1 cellular context compared by ENCODE assay signal in the genomic region with DNA sequence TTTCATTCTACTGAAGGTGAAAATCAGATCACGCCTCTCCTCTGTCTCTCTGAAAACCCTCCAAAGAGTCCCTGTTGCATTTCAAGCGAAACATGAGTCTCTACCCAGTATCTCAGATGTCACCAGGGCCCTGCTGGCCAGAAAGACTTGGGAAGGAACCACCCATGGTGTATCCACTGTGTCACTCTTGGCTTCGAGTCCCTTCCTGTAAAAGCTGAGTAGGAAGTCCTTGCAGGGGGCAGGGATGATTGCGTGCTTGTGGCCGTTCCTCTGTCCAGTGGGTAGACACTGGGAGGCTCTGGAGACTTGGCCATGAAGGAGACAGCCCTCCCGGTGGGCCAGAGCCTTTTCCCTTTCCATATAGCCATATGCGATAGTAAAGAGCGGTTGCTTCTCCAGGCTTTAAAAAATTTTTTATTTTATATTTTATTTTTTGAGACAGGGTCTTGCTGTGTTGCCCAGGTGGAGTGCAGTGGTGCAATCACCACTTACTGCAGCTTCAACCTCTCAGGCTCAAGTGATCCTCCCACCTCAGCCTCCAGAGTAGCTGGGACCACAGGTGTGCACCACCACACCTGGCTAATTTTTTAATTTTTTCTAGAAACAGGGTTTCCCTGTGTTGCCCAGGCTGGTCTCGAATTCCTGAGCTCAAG.
TF ChIP-seq lines count a peak whose summit lies in the region.

No MANE protein-coding gene starts in this region.

TF ChIP-seq in H1, 55 proteins besides CTCF, POLR2A, EP300 and RAD21:
- TF ChIP-seq GABPA (IDR thresholded peaks at IDR 0.05; ENCODE audit: borderline replicate concordance, insufficient read depth, low read length) (no peak), KDM1A (IDR thresholded peaks at IDR 0.05; ENCODE audit: borderline replicate concordance, low read length) (no peak), POU5F1 (IDR thresholded peaks at IDR 0.05; ENCODE audit: low read depth, low read length) (no peak), MAFK (IDR thresholded peaks at IDR 0.05; ENCODE audit: low read depth, low read length) (no peak), POLR2AphosphoS5 (IDR thresholded peaks at IDR 0.05; ENCODE audit: low read depth, low read length) (no peak), BRCA1 (IDR thresholded peaks at IDR 0.05; ENCODE audit: low read depth, low read length) (no peak), CHD1 (IDR thresholded peaks at IDR 0.05; ENCODE audit: low read depth, low read length) (no peak), BCL11A (IDR thresholded peaks at IDR 0.05; ENCODE audit: low read depth in 2 of 2, low read length in 2 of 2) (no peak), JUND (IDR thresholded peaks at IDR 0.05; ENCODE audit: low read length) (no peak), NRF1 (IDR thresholded peaks at IDR 0.05; ENCODE audit: low read depth, low read length) (no peak)
- TF ChIP-seq, protein P1, sequence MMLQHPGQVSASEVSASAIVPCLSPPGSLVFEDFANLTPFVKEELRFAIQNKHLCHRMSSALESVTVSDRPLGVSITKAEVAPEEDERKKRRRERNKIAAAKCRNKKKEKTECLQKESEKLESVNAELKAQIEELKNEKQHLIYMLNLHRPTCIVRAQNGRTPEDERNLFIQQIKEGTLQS (IDR thresholded peaks at IDR 0.05; ENCODE audit: insufficient read depth, low read depth, low read length): no peak
- TF ChIP-seq, protein P2, sequence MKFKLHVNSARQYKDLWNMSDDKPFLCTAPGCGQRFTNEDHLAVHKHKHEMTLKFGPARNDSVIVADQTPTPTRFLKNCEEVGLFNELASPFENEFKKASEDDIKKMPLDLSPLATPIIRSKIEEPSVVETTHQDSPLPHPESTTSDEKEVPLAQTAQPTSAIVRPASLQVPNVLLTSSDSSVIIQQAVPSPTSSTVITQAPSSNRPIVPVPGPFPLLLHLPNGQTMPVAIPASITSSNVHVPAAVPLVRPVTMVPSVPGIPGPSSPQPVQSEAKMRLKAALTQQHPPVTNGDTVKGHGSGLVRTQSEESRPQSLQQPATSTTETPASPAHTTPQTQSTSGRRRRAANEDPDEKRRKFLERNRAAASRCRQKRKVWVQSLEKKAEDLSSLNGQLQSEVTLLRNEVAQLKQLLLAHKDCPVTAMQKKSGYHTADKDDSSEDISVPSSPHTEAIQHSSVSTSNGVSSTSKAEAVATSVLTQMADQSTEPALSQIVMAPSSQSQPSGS (IDR thresholded peaks at IDR 0.05; ENCODE audit: low read length): no peak
